Comparison of ENCODE assay signal across 5 cellular contexts in the genomic region with DNA sequence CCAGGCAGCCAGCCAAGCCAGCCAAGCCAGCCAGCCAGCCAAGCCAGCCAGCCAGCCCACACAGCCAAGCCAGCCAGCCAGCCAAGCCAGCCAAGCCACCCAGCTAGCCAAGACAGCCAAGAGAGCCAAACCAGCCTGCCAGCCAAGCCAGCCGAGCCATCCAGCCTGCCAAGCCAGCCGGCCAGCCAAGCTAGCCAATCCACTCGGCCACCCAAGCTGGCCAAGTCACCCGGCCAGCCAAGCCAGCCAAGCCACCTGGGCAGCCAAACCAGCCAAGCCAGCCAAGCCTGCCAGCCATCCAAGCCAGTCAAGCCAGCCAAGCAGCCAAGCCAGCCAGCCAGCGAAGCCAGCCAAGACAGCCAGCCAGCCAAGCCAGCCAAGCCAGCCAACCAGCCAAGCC. TPM values are rescaled to one million over a fixed set of nuclear protein-coding genes. Genes with fewer than 3 reads are reported as not detected.
"Had no signal": no experiment of that assay in that cellular context is flagged by ENCODE, and none has a peak within 500 bp of the region (broad histone marks: within the 10 kb centered on the region; RNA-seq: fewer than 3 reads in every experiment).

No MANE protein-coding gene starts in this region.

RNA-seq across cellular contexts. Expression of a gene that starts 32.0 kb away (rescaled TPM):
- total RNA-seq: HepG2, HT-29, HT1080, IMR-90 had no signal
- polyA plus RNA-seq: HepG2, IgD-negative memory B cell, IMR-90 had no signal
